ENCODE assay signal across 34 cellular contexts in genomic region chr11:15526032-15526431, GRCh38.
DNase-seq lines count a peak whose midpoint lies in the region; ATAC-seq, FAIRE-seq and TF ChIP-seq lines count a peak whose summit lies in the region.
"Had no signal": no experiment of that assay in that cellular context is flagged by ENCODE, and none has a peak within 500 bp of the region (broad histone marks: within the 10 kb centered on the region; RNA-seq: fewer than 3 reads in every experiment).

No MANE protein-coding gene starts in this region.

- H3K36me3 ChIP-seq in liver (ENCODE audit: control insufficient read depth in 4 of 4, insufficient read depth in 3 of 4, low read depth in 1 of 4, low read length in 3 of 4) (no peaks in the 10 kb centered on the region), HepG2 (replicated peaks in 1 of 2; ENCODE audit: control insufficient read depth in 1 of 2, insufficient read depth in 2 of 2, low read length in 2 of 2) (no peaks in the 10 kb centered on the region), right lobe of liver (no peaks in the 10 kb centered on the region), Peyer's patch (no peaks in the 10 kb centered on the region)
- H3K36me3 ChIP-seq: BE2C, BLaER1 had no signal

- TF ChIP-seq RAD21 in liver (IDR thresholded peaks at IDR 0.05) (peak; percentile 54 to 63), HepG2 (CRISPR knock-in tag; IDR thresholded peaks at IDR 0.05) (no peak)

- intact Hi-C loops in HepG2 (cut with micrococcal nuclease; ENCODE audit: unreplicated experiment) = no loop called here
- intact Hi-C loops in right lobe of liver (cut with DNase I) = no loop called here

- H3K27me3 ChIP-seq in liver (ENCODE audit: control insufficient read depth in 4 of 4, insufficient read depth in 4 of 4, low read length in 3 of 4) (no peaks in the 10 kb centered on the region), HepG2 (ENCODE audit: control insufficient read depth in 1 of 2, insufficient read depth in 2 of 2, low read length in 2 of 2) (no peaks in the 10 kb centered on the region), right lobe of liver (no peaks in the 10 kb centered on the region), Peyer's patch (no peaks in the 10 kb centered on the region)
- H3K27me3 ChIP-seq: BE2C; BLaER1; BLaER1 treated with 17β-estradiol and CSF1 and Interleukin-3, amounts not matched to agents 10 nM and 100 nM had no signal

- DNase-seq in HepG2 (ENCODE audit: low spot score) (no peak), left lobe of liver (ENCODE audit: low spot score) (peak; percentile 90), right lobe of liver (peak; percentile 60 to 90 (median 86)), Peyer's patch (no peak), NCI-H187 (lab: John Stamatoyannopoulos, UW) (no peak), NCI-H2029 treated with DMSO at 0.1 percent for 48 hours (lab: John Stamatoyannopoulos, UW) (no peak)
- DNase-seq: 8988T; ACHN; AML-193; BE2C; C1 segment of cervical spinal cord; Caco-2; Calu3; CD4-positive, alpha-beta memory T cell; CD4-positive, alpha-beta T cell; CD4-positive, CD25-positive, alpha-beta regulatory T cell; CD8-positive, alpha-beta memory T cell; CD8-positive, alpha-beta T cell; COR-L47; DMS 273 treated with DMSO at 0.1 percent for 48 hours; DMS153; DMS53; DMS79; DMS79 treated with DMSO at 0.1 percent for 48 hours; DND-41; EL had no signal

- 30% methylated on average over 2 of the region's 2 CpGs for WGBS in liver
- 0% methylated on average over 1 of the region's 2 CpGs for WGBS in HepG2 (ENCODE audit: low lambda C conversion rate)
- 40% methylated on average over 2 of the region's 2 CpGs for WGBS in right lobe of liver (ENCODE audit: insufficient coverage, low coverage, low lambda C conversion rate, missing lambda C conversion rate)

- no peak for FAIRE-seq in HepG2 (lab: Jason Lieb, UNC)
- FAIRE-seq: A204.1, A549, D721Med had no signal

- in situ Hi-C loops in HepG2 (cut with HindIII; ENCODE audit: extremely low pct_ligation_motif_present, low pct_unique_long_range_greater_than_20kb) = no loop called here

- CTCF ChIA-PET in HepG2 (lab: Yijun Ruan, JAX; ENCODE audit: low intra/inter-chr PET ratio, low total read pairs) = no interaction called here

- H3K4me2 ChIP-seq in HepG2 (ENCODE audit: low read depth, low read length) = no peak overlapping the region
- H3K4me2 ChIP-seq: A549; BLaER1; BLaER1 treated with 17β-estradiol and CSF1 and Interleukin-3, amounts not matched to agents 10 nM and 100 nM had no signal

- H3K27ac ChIP-seq in liver (ENCODE audit: low read depth in 1 of 2, low read length in 2 of 2) = peak overlapping the region; percentile 68 to 82
- H3K27ac ChIP-seq in HepG2 (ENCODE audit: extremely low read length, insufficient read depth, low read length) = no peak overlapping the region
- peak overlapping the region; percentile 12; the same call in 1 of the 2 replicates for H3K27ac ChIP-seq in C4-2B
- H3K27ac ChIP-seq in right lobe of liver = peak overlapping the region in 2 of 3 donors; percentile 53 to 74
- H3K27ac ChIP-seq in Peyer's patch = no peak overlapping the region
- H3K27ac ChIP-seq: 22Rv1; A549; BLaER1; BLaER1 treated with 17β-estradiol and CSF1 and Interleukin-3, amounts not matched to agents 10 nM and 100 nM had no signal

- POLR2A ChIA-PET in HepG2 (lab: Yijun Ruan, JAX) = no interaction called here

- TF ChIP-seq CTCF in liver (IDR thresholded peaks at IDR 0.05; ENCODE audit: low read depth, low read length, missing input control) = no peak
- no peak for TF ChIP-seq CTCF in HepG2 (CRISPR knock-in tag; IDR thresholded peaks at IDR 0.05)
- no peak for TF ChIP-seq CTCF in C4-2B (conservative IDR thresholded peaks at IDR 0.05)
- no peak for TF ChIP-seq CTCF in right lobe of liver (IDR thresholded peaks at IDR 0.05)
- no peak for TF ChIP-seq CTCF in Peyer's patch (IDR thresholded peaks at IDR 0.05)

- TF ChIP-seq POLR2A in HepG2 (IDR thresholded peaks at IDR 0.05; ENCODE audit: insufficient read depth in 1 of 2, low read depth in 2 of 2, low read length in 2 of 2) (no peak), right lobe of liver (IDR thresholded peaks at IDR 0.05) (no peak), Peyer's patch (IDR thresholded peaks at IDR 0.05) (no peak)

- BruUV-seq in HepG2 (replicated peaks; lab: Mats Ljungman, UMichigan) = no TSS peak

- H3K9me3 ChIP-seq in liver (ENCODE audit: control insufficient read depth in 4 of 4, low read length in 3 of 4) (peaks cover 0 to 4% (median 0%) of the 10 kb centered on the region in 4 donors), HepG2 (ENCODE audit: low read length) (peaks cover 27% of the 10 kb centered on the region), right lobe of liver (no peaks in the 10 kb centered on the region), Peyer's patch (peaks cover 0 to 10% (median 0%) of the 10 kb centered on the region in 4 donors)
- H3K9me3 ChIP-seq: BE2C had no signal

- H3K9ac ChIP-seq in liver (ENCODE audit: low read depth in 1 of 2, low read length in 2 of 2) (no peak overlapping the region), HepG2 (ENCODE audit: insufficient read depth, low read depth, low read length) (no peak overlapping the region)
- H3K9ac ChIP-seq: BLaER1; BLaER1 treated with 17β-estradiol and CSF1 and Interleukin-3, amounts not matched to agents 10 nM and 100 nM had no signal

- H4K20me1 ChIP-seq in HepG2 (ENCODE audit: insufficient read depth, low read length) = no peaks in the 10 kb centered on the region
- H4K20me1 ChIP-seq: BLaER1; BLaER1 treated with 17β-estradiol and CSF1 and Interleukin-3, amounts not matched to agents 10 nM and 100 nM had no signal

- H2AFZ ChIP-seq in HepG2 (ENCODE audit: low read length) = no peak overlapping the region

- peaks cover 3 to 25% (median 20%) of the 10 kb centered on the region in 4 donors for H3K4me1 ChIP-seq in liver (ENCODE audit: control insufficient read depth in 4 of 4, insufficient read depth in 4 of 4, low read length in 3 of 4)
- no peaks in the 10 kb centered on the region for H3K4me1 ChIP-seq in HepG2 (ENCODE audit: insufficient read depth, low read length)
- H3K4me1 ChIP-seq in right lobe of liver = peaks cover 0 to 22% (median 0%) of the 10 kb centered on the region in 4 donors
- H3K4me1 ChIP-seq in Peyer's patch = peaks cover 0 to 3% (median 0%) of the 10 kb centered on the region in 4 donors
- H3K4me1 ChIP-seq: A549; BE2C; BLaER1; BLaER1 treated with 17β-estradiol and CSF1 and Interleukin-3, amounts not matched to agents 10 nM and 100 nM; Caco-2 had no signal

- H3K4me3 ChIP-seq in liver (ENCODE audit: low read depth in 1 of 3, low read length in 3 of 3) (no peak overlapping the region), HepG2 (replicated peaks in 1 of 3; ENCODE audit: insufficient read depth in 1 of 3, low read depth in 2 of 3, low read length in 3 of 3) (no peak overlapping the region), right lobe of liver (no peak overlapping the region), Peyer's patch (no peak overlapping the region)
- H3K4me3 ChIP-seq: A549; BLaER1; BLaER1 treated with 17β-estradiol and CSF1 and Interleukin-3, amounts not matched to agents 10 nM and 100 nM had no signal

- no peak for TF ChIP-seq EP300 in HepG2 (IDR thresholded peaks at IDR 0.05; ENCODE audit: low read depth in 2 of 2, low read length in 2 of 2)
- TF ChIP-seq EP300 in HepG2 (CRISPR knock-in tag; IDR thresholded peaks at IDR 0.05; ENCODE audit: borderline replicate concordance) = no peak

- ATAC-seq in HepG2 = no peak
- peak; percentile 95 for ATAC-seq in left lobe of liver
- ATAC-seq in right lobe of liver = peak; percentile 93 to 97 (median 96)
- ATAC-seq: A549; CD8-positive, alpha-beta T cell had no signal

- H3K79me2 ChIP-seq in HepG2 (ENCODE audit: insufficient read depth, low read length) = no peaks in the 10 kb centered on the region

TF ChIP-seq in liver, 16 proteins besides CTCF, POLR2A, EP300 and RAD21 (continues in another document):
- TF ChIP-seq FOXA1 (IDR thresholded peaks at IDR 0.05) (peak; percentile 87), EGR1 (IDR thresholded peaks at IDR 0.05; ENCODE audit: low read depth in 2 of 2) (peak in 1 of 2 donors; percentile 21), GABPA (IDR thresholded peaks at IDR 0.05 in 1 of 2, conservative IDR thresholded peaks at IDR 0.05 in 1 of 2) (peak in 1 of 2 donors; percentile 31), ATF3 (IDR thresholded peaks at IDR 0.05) (no peak), MAX (IDR thresholded peaks at IDR 0.05) (peak; percentile 63), HNF4A (conservative IDR thresholded peaks at IDR 0.05) (peak; percentile 88 to 93), NR2F2 (IDR thresholded peaks at IDR 0.05) (no peak)

TF ChIP-seq in HepG2, 621 proteins besides CTCF, POLR2A, EP300 and RAD21:
- no peak for TF ChIP-seq TRIM24 (CRISPR knock-in tag; IDR thresholded peaks at IDR 0.05)
- TF ChIP-seq ZNF800 (CRISPR knock-in tag; IDR thresholded peaks at IDR 0.05) = no peak
- TF ChIP-seq NFATC3 (CRISPR knock-in tag; IDR thresholded peaks at IDR 0.05) = no peak
- TF ChIP-seq KDM1A (CRISPR knock-in tag; IDR thresholded peaks at IDR 0.05) = no peak
- TF ChIP-seq ZNF232 (CRISPR knock-in tag; IDR thresholded peaks at IDR 0.05; ENCODE audit: borderline replicate concordance) = no peak
- no peak for TF ChIP-seq FOXK2 (IDR thresholded peaks at IDR 0.05)
- no peak for TF ChIP-seq CAMTA2 (CRISPR knock-in tag; IDR thresholded peaks at IDR 0.05; ENCODE audit: borderline replicate concordance)

Comparison
In these comparisons a context has a peak if more than half of its experiments do, and no peak if none do; other contexts are left out.
1. H3K27ac ChIP-seq: peak in liver (2 of 2), C4-2B (single experiment) and right lobe of liver (2 of 3); none in HepG2 (single experiment) and Peyer's patch (0 of 4).
2. DNase-seq: peak in left lobe of liver (single experiment) and right lobe of liver (3 of 3); none in HepG2 (single experiment), Peyer's patch (0 of 3), NCI-H187 (0 of 2) and NCI-H2029 treated with DMSO at 0.1 percent for 48 hours (single experiment).